In genomic region chr1:156858959-156859522, GRCh38 we compare ENCODE assay signal across 8 cellular contexts. TPM values are rescaled to one million over a fixed set of nuclear protein-coding genes. Genes with fewer than 3 reads are reported as not detected.
DNase-seq lines count a peak whose midpoint lies in the region; ATAC-seq, FAIRE-seq and TF ChIP-seq lines count a peak whose summit lies in the region.

Gene INSRR (minus strand): TSS chr1:156859117. CDS start chr1:156858621, 496 bp downstream.

- peak; percentile 7 for ATAC-seq in PC-3

- H3K36me3 Mint-ChIP-seq in neural progenitor cell, result no peaks in the 10 kb centered on the region

- H3K27ac ChIP-seq in PC-3 (ENCODE audit: low read length) (no peak within 1 kb of the TSS), endothelial cell of umbilical vein (ENCODE audit: insufficient read depth, low read depth, low read length) (no peak within 1 kb of the TSS), neural progenitor cell (no peak within 1 kb of the TSS)

- peak within 1 kb of the TSS; percentile 78 for H2AFZ ChIP-seq in PC-3 (ENCODE audit: low read length)
- H2AFZ ChIP-seq in endothelial cell of umbilical vein (ENCODE audit: low read depth, low read length), result no peak within 1 kb of the TSS
- peak within 1 kb of the TSS; percentile 28 for H2AFZ ChIP-seq in neural progenitor cell (replicated peaks)

- peaks cover 22% of the 10 kb centered on the region for H3K4me1 ChIP-seq in PC-3 (ENCODE audit: insufficient read depth, low read length)
- H3K4me1 ChIP-seq in endothelial cell of umbilical vein (ENCODE audit: control insufficient read depth, extremely low read depth, insufficient read depth, low read length), result peaks cover 12% of the 10 kb centered on the region
- H3K4me1 ChIP-seq in neural progenitor cell, result peaks cover 19% of the 10 kb centered on the region

- H4K20me1 ChIP-seq in PC-3 (ENCODE audit: low read length) (no peaks in the 10 kb centered on the region), endothelial cell of umbilical vein (replicated peaks; ENCODE audit: control insufficient read depth, extremely low read depth, insufficient read depth, low read length) (no peaks in the 10 kb centered on the region), neural progenitor cell (ENCODE audit: low read depth) (peaks cover 16% of the 10 kb centered on the region)

- H3K36me3 ChIP-seq in PC-3 (ENCODE audit: low read depth, low read length), result no peaks in the 10 kb centered on the region
- no peaks in the 10 kb centered on the region for H3K36me3 ChIP-seq in endothelial cell of umbilical vein (ENCODE audit: control insufficient read depth in 2 of 2, extremely low read depth in 1 of 2, insufficient read depth in 2 of 2, low read length in 2 of 2)
- no peaks in the 10 kb centered on the region for H3K36me3 ChIP-seq in neural progenitor cell

- BruUV-seq in PC-3 (replicated peaks; lab: Mats Ljungman, UMichigan) (no TSS peak), endothelial cell of umbilical vein (replicated peaks; lab: Mats Ljungman, UMichigan) (no TSS peak)

- peak; percentile 62 for DNase-seq in D341Med (ENCODE audit: low spot score)
- no peak for DNase-seq in PC-3
- DNase-seq in endothelial cell of umbilical vein (ENCODE audit: low read depth, low spot score), result no peak
- peak; percentile 61 for DNase-seq in neural progenitor cell (ENCODE audit: low spot score)
- no peak for DNase-seq in germinal center (ENCODE audit: low spot score)
- no peak for DNase-seq in cerebellum (ENCODE audit: low spot score)
- DNase-seq in mesenteric fat pad (ENCODE audit: low spot score), result no peak
- DNase-seq in head of caudate nucleus, result no peak

- H3K9ac ChIP-seq in PC-3 (ENCODE audit: low read length), result no peak within 1 kb of the TSS
- no peak within 1 kb of the TSS for H3K9ac ChIP-seq in endothelial cell of umbilical vein (replicated peaks; ENCODE audit: extremely low read depth, insufficient read depth, low read length)
- H3K9ac ChIP-seq in neural progenitor cell, result no peak within 1 kb of the TSS

- TF ChIP-seq CTCF in PC-3 (conservative IDR thresholded peaks at IDR 0.05; ENCODE audit: low read depth, low read length) (no peak), endothelial cell of umbilical vein (IDR thresholded peaks at IDR 0.05; ENCODE audit: extremely low read depth in 1 of 2, insufficient read depth in 1 of 2, low read depth in 1 of 2, low read length in 2 of 2) (no peak), neural progenitor cell (IDR thresholded peaks at IDR 0.05) (no peak)

- TF ChIP-seq POLR2A in endothelial cell of umbilical vein (IDR thresholded peaks at IDR 0.05; ENCODE audit: low read depth, low read length), result no peak

- H3K9me2 ChIP-seq in PC-3 (replicated peaks; ENCODE audit: low read length), result no peaks in the 10 kb centered on the region

- H3K4me3 ChIP-seq in PC-3 (ENCODE audit: low read length), result peak within 1 kb of the TSS; percentile 63
- no peak within 1 kb of the TSS for H3K4me3 ChIP-seq in endothelial cell of umbilical vein (replicated peaks in 1 of 3; ENCODE audit: insufficient read depth in 1 of 3, low read depth in 1 of 3, low read length in 3 of 3)
- peak within 1 kb of the TSS; percentile 52 for H3K4me3 ChIP-seq in neural progenitor cell

- H3K27me3 ChIP-seq in PC-3 (ENCODE audit: low read length) (peaks cover 45% of the 10 kb centered on the region), endothelial cell of umbilical vein (ENCODE audit: control insufficient read depth in 2 of 2, insufficient read depth in 2 of 2, low read length in 2 of 2) (peaks cover 39 to 44% of the 10 kb centered on the region in 2 experiments), neural progenitor cell (peaks cover 100% of the 10 kb centered on the region)

- no peaks in the 10 kb centered on the region for H3K79me2 ChIP-seq in PC-3 (ENCODE audit: low read length)
- no peaks in the 10 kb centered on the region for H3K79me2 ChIP-seq in endothelial cell of umbilical vein (ENCODE audit: control insufficient read depth, insufficient read depth, low read length)
- no peaks in the 10 kb centered on the region for H3K79me2 ChIP-seq in neural progenitor cell (ENCODE audit: low read depth)

- H3F3A ChIP-seq in PC-3 (ENCODE audit: low read length, unreplicated experiment), result no peaks in the 10 kb centered on the region
- peaks cover 27% of the 10 kb centered on the region for H3F3A ChIP-seq in neural progenitor cell (ENCODE audit: low read depth)

- no peak for FAIRE-seq in endothelial cell of umbilical vein (lab: Jason Lieb, UNC)

- H3K9me3 Mint-ChIP-seq in neural progenitor cell, result no peaks in the 10 kb centered on the region

- POLR2A ChIA-PET in PC-3 (lab: Charles Lee; ENCODE audit: unreplicated experiment) (interaction anchor here (0.5 kb wide), 1 partner anchor 31 kb away, joined by 4 read pairs; no protein-coding TSS in a partner anchor), endothelial cell of umbilical vein (lab: Charles Lee) (interaction anchor here (0.7 kb wide), 1 partner anchor 130 kb away, joined by 3 read pairs; the partner anchor contains the start of genes ISG20L2 and METTL25B)

- CTCF ChIA-PET in PC-3 (lab: Charles Lee), result interaction anchor here (0.6 to 1.5 kb wide), 11 partner anchors 21 to 514 kb away, joined by 3 to 26 read pairs (median 4); partner anchors contain the start of genes METTL25B and PRCC
- CTCF ChIA-PET in endothelial cell of umbilical vein (lab: Charles Lee), result interaction anchor here (0.6 to 10.5 kb wide), 42 partner anchors 11 to 250 kb away, joined by 3 to 336 read pairs (median 11); partner anchors contain the start of genes CRABP2, HDGF, ISG20L2 and METTL25B

- H3K4me1 Mint-ChIP-seq in neural progenitor cell, result peaks cover 34% of the 10 kb centered on the region

- H3K27me3 Mint-ChIP-seq in neural progenitor cell (ENCODE audit: insufficient read depth, low read depth), result peaks cover 51% of the 10 kb centered on the region

- intact Hi-C loops in PC-3 (cut with micrococcal nuclease), result loop anchor here (1.0 kb wide), 1 partner anchor 133 kb away; no protein-coding TSS in a partner anchor
- intact Hi-C loops in endothelial cell of umbilical vein (cut with micrococcal nuclease), result no loop called here
- intact Hi-C loops in head of caudate nucleus (cut with DNase I), result no loop called here

- H3K9me3 ChIP-seq in PC-3 (ENCODE audit: low read length), result no peaks in the 10 kb centered on the region
- no peaks in the 10 kb centered on the region for H3K9me3 ChIP-seq in endothelial cell of umbilical vein (replicated peaks; ENCODE audit: control insufficient read depth, insufficient read depth, low read length)
- H3K9me3 ChIP-seq in neural progenitor cell (ENCODE audit: low read depth), result no peaks in the 10 kb centered on the region

- H3K9me1 ChIP-seq in endothelial cell of umbilical vein (replicated peaks; ENCODE audit: control insufficient read depth, extremely low read depth, insufficient read depth, low read length), result no peaks in the 10 kb centered on the region

- peak within 1 kb of the TSS; percentile 92 for H3K4me2 ChIP-seq in PC-3 (ENCODE audit: low read length)
- H3K4me2 ChIP-seq in endothelial cell of umbilical vein (ENCODE audit: insufficient read depth, low read length), result peak within 1 kb of the TSS; percentile 64
- peak within 1 kb of the TSS; percentile 88 for H3K4me2 ChIP-seq in neural progenitor cell

- no peak within 1 kb of the TSS for H3K27ac Mint-ChIP-seq in neural progenitor cell

- dilution Hi-C loops in endothelial cell of umbilical vein (cut with MboI; ENCODE audit: extremely low pct_ligation_motif_present, low sequenced_read_pairs), result no loop called here

- H3K4me3 Mint-ChIP-seq in neural progenitor cell, result peak within 1 kb of the TSS; percentile 87

TF ChIP-seq in endothelial cell of umbilical vein, 7 proteins besides CTCF, POLR2A, EP300 and RAD21:
- TF ChIP-seq EZH2 (IDR thresholded peaks at IDR 0.05; ENCODE audit: borderline replicate concordance, low read depth, low read length, severe bottlenecking), result peak; percentile 75
- TF ChIP-seq, protein P1, sequence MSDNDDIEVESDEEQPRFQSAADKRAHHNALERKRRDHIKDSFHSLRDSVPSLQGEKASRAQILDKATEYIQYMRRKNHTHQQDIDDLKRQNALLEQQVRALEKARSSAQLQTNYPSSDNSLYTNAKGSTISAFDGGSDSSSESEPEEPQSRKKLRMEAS (IDR thresholded peaks at IDR 0.05; ENCODE audit: insufficient read depth, insufficient read length), result no peak

RNA-seq across cellular contexts. Expression of gene INSRR, which starts in this region (rescaled TPM):
- total RNA-seq in PC-3 (2014; rRNA removed) (not detected in 2 replicates), endothelial cell of umbilical vein (not detected in 2 replicates), neural progenitor cell (ENCODE audit: low replicate concordance) (not detected in 2 replicates), cerebellum (0.36 TPM), mesenteric fat pad (0.10 TPM)
- not detected in 2 replicates for polyA plus RNA-seq in endothelial cell of umbilical vein
- polyA plus RNA-seq in endothelial cell of umbilical vein (2011; cell fraction: cytosol; rRNA removed), result not detected in 2 replicates
- polyA plus RNA-seq in endothelial cell of umbilical vein (2011; cell fraction: nucleus; rRNA removed), result not detected in 2 replicates
- polyA plus RNA-seq in endothelial cell of umbilical vein (2012), result not detected in 2 replicates
- not detected in 2 replicates for polyA minus RNA-seq in endothelial cell of umbilical vein
- not detected for polyA minus RNA-seq in endothelial cell of umbilical vein (2011; cell fraction: cytosol; rRNA and poly(A)+ RNA removed)
- polyA minus RNA-seq in endothelial cell of umbilical vein (2011; cell fraction: nucleus; rRNA and poly(A)+ RNA removed), result not detected in 2 replicates

Comparison
In these comparisons a context has a peak if more than half of its experiments do, and no peak if none do; other contexts are left out.
1. Peak in ATAC-seq, H3K4me3 ChIP-seq and H3K4me2 ChIP-seq in PC-3; RNA of the gene not detected or under 1 TPM.
2. Peak in DNase-seq, H3K4me3 ChIP-seq and H3K4me2 ChIP-seq in neural progenitor cell; RNA of the gene not detected or under 1 TPM.